8 cellular contexts compared by ENCODE assay signal in genomic region chr6:30101423-30101938, GRCh38. TPM values are rescaled to one million over a fixed set of nuclear protein-coding genes. Genes with fewer than 3 reads are reported as not detected.
DNase-seq lines count a peak whose midpoint lies in the region; ATAC-seq and TF ChIP-seq lines count a peak whose summit lies in the region.

No MANE protein-coding gene starts in this region.

- H3K27ac Mint-ChIP-seq in brain: no peak overlapping the region

- peak overlapping the region; percentile 85 for H3K4me2 ChIP-seq in KMS-11

- DNase-seq in AG09309 (ENCODE audit: low read depth) (no peak), left lung (no peak), NCI-H1694 treated with DMSO at 0.1 percent for 48 hours (lab: John Stamatoyannopoulos, UW) (no peak), AG20443 (ENCODE audit: low spot score) (no peak)

- 2% methylated on average over 13 of the region's 13 CpGs for WGBS in thymus

- peak overlapping the region; percentile 45; the same call in 1 of the 2 replicates for H3K9ac ChIP-seq in KMS-11

- ATAC-seq in left lung (peak; percentile 3), HG03354 (IDR thresholded peaks at IDR 0.05; ENCODE audit: poor library complexity, severe bottlenecking, unreplicated experiment) (no peak)

- H3K36me3 ChIP-seq in KMS-11 (ENCODE audit: insufficient read depth) (no peaks in the 10 kb centered on the region), left lung (no peaks in the 10 kb centered on the region), thymus (ENCODE audit: control insufficient read depth, insufficient read depth) (no peaks in the 10 kb centered on the region)

- H3K4me3 ChIP-seq in AG09309 (ENCODE audit: control insufficient read depth, low read depth, low read length) (peak overlapping the region; percentile 33), KMS-11 (IDR thresholded peaks at IDR 0.05; ENCODE audit: insufficient read depth, low read depth, low read length) (no peak overlapping the region), left lung (peak overlapping the region; percentile 26 to 44), thymus (ENCODE audit: low read length) (peak overlapping the region; percentile 48)

- H3K9me3 ChIP-seq in left lung (no peaks in the 10 kb centered on the region), thymus (ENCODE audit: control insufficient read depth) (no peaks in the 10 kb centered on the region)

- TF ChIP-seq CTCF in AG09309 (IDR thresholded peaks at IDR 0.05; ENCODE audit: control insufficient read depth, insufficient read depth, low read depth, low read length, missing control alignments): no peak
- TF ChIP-seq CTCF in KMS-11 (conservative IDR thresholded peaks at IDR 0.05; ENCODE audit: low read depth, low read length): no peak
- TF ChIP-seq CTCF in brain (conservative IDR thresholded peaks at IDR 0.05): no peak
- no peak for TF ChIP-seq CTCF in left lung (IDR thresholded peaks at IDR 0.05)

- no peaks in the 10 kb centered on the region for H3K36me3 Mint-ChIP-seq in brain

- H4K20me1 ChIP-seq in KMS-11 (ENCODE audit: insufficient read depth): no peaks in the 10 kb centered on the region

- H3K27ac ChIP-seq in KMS-11: no peak overlapping the region
- H3K27ac ChIP-seq in left lung: peak overlapping the region; percentile 43 to 60
- H3K27ac ChIP-seq in thymus (ENCODE audit: low read depth): no peak overlapping the region

- H3K27me3 ChIP-seq in KMS-11 (ENCODE audit: insufficient read depth, low read depth) (peaks cover 25% of the 10 kb centered on the region; the same call in 1 of the 2 replicates), left lung (peaks cover 18 to 71% of the 10 kb centered on the region in 2 donors), thymus (ENCODE audit: control insufficient read depth, insufficient read depth) (peaks cover 47% of the 10 kb centered on the region)

- H3K79me2 ChIP-seq in KMS-11 (ENCODE audit: insufficient read depth, low read depth): no peaks in the 10 kb centered on the region

- H3K4me1 Mint-ChIP-seq in brain: peaks cover 32% of the 10 kb centered on the region

- peak overlapping the region; percentile 72 to 85 (median 84) for H3K4me3 Mint-ChIP-seq in brain

- H2AFZ ChIP-seq in KMS-11 (ENCODE audit: low read depth): peak overlapping the region; percentile 84

- H3K9me3 Mint-ChIP-seq in brain: peaks cover 0 to 2% (median 0%) of the 10 kb centered on the region in 5 experiments

- H3K4me1 ChIP-seq in KMS-11 (ENCODE audit: low read depth, poor library complexity, severe bottlenecking): peaks cover 37% of the 10 kb centered on the region
- peaks cover 21 to 36% of the 10 kb centered on the region in 2 donors for H3K4me1 ChIP-seq in left lung
- H3K4me1 ChIP-seq in thymus (ENCODE audit: control insufficient read depth, insufficient read depth, low read length): peaks cover 18% of the 10 kb centered on the region

- peaks cover 90% of the 10 kb centered on the region for H3K27me3 Mint-ChIP-seq in brain

- intact Hi-C loops in left lung (cut with DNase I): no loop called here

RNA-seq across cellular contexts. Expression of gene TRIM31, which starts 11.4 kb away (rescaled TPM):
- not detected for polyA plus RNA-seq in brain (ENCODE audit: insufficient read depth, low read depth, low replicate concordance)
- total RNA-seq in left lung: under 1 TPM; 0.39 to 0.99 TPM
- 1.4 TPM for polyA plus RNA-seq in thymus

RNA-seq across cellular contexts. Expression of gene RNF39, which starts 25.9 kb away (rescaled TPM):
- polyA plus RNA-seq in brain (ENCODE audit: insufficient read depth, low read depth, low replicate concordance) (not detected), thymus (2.0 TPM)
- total RNA-seq in left lung: 1 to 10 TPM; 2.7 to 3.2 TPM

RNA-seq across cellular contexts. Expression of gene TRIM40, which starts 34.5 kb away (rescaled TPM):
- polyA plus RNA-seq in brain (ENCODE audit: insufficient read depth, low read depth, low replicate concordance) (not detected), thymus (0.16 TPM)
- total RNA-seq in left lung: not detected

RNA-seq across cellular contexts. Expression of gene PPP1R11, which starts 34.5 kb away (rescaled TPM):
- polyA plus RNA-seq in brain (ENCODE audit: insufficient read depth, low read depth, low replicate concordance) (162 TPM), thymus (50.5 TPM)
- 10 to 100 TPM; 57.0 to 60.0 TPM for total RNA-seq in left lung

RNA-seq across cellular contexts. Expression of gene POLR1H, which starts 40.4 kb away (rescaled TPM):
- polyA plus RNA-seq in brain (ENCODE audit: insufficient read depth, low read depth, low replicate concordance) (42.2 TPM), thymus (91.0 TPM)
- total RNA-seq in left lung: 10 to 100 TPM; 21.3 to 24.7 TPM

Comparison
In these comparisons a context has a peak if more than half of its experiments do, and no peak if none do; other contexts are left out.
1. H3K27ac ChIP-seq: peak in left lung (2 of 2); none in KMS-11 (single experiment) and thymus (single experiment).